Comparison of ENCODE assay signal across 10 cellular contexts in the genomic region with DNA sequence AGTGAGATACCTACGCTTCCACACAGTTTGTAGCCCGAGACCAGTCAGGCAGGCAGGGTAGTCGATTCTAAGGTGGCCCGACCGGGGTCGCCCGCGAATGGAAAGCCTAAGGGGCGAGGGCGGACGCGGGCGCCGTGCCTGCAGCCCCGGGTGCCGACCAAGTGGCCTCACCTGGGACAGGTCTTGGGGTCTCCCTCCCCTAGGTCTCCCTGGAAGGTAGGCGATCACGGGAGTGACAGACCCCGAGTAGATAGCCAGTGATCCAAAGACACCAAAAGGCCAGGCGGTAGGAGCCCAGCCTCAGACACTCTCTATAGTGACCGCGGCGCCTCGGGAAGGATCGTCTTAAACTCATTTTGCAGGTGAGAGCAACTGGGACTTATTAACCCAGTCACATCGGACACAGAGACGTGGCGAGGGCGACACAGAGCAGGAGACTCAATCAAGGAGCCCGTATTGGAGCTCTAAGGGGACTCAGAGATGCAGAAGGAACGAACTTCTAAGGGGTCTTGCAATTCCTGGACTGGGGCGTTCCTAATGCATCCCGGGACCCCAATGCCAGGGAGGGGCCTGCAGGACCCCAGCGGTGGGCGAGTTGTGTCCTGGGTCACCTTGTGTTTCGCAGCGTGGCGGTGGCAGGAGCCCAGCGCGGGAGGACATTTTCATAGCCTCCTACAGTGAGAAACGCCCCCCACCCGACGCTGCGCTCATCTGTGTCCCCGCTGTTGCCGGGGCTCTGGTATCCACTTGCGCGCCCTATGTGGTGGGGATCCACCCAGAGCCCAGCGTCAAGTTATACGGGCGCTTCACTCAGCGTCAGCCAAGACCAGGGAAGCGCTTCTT. TPM values are rescaled to one million over a fixed set of nuclear protein-coding genes. Genes with fewer than 3 reads are reported as not detected.
DNase-seq lines count a peak whose midpoint lies in the region; ATAC-seq and TF ChIP-seq lines count a peak whose summit lies in the region.
"Had no signal": no experiment of that assay in that cellular context is flagged by ENCODE, and none has a peak within 500 bp of the region (broad histone marks: within the 10 kb centered on the region; RNA-seq: fewer than 3 reads in every experiment).

No MANE protein-coding gene starts in this region.

- H3K4me1 Mint-ChIP-seq in activated naive CD4-positive, alpha-beta T cell treated with anti-CD3 and anti-CD28 coated beads for 36 hours (ENCODE audit: low read depth), result peaks cover 30% of the 10 kb centered on the region
- H3K4me1 Mint-ChIP-seq in T-helper 2 cell treated with Interferon-gamma antibody and Interleukin-4, amounts not matched to agents 5 μg/mL and 100 μg/mL, for 36 hours (ENCODE audit: low read depth), result peaks cover 5% of the 10 kb centered on the region
- H3K4me1 Mint-ChIP-seq in type B pancreatic cell (ENCODE audit: unreplicated experiment), result peaks cover 7% of the 10 kb centered on the region
- no peaks in the 10 kb centered on the region for H3K4me1 Mint-ChIP-seq in MCF 10A (ENCODE audit: insufficient read depth, unreplicated experiment)

- H3K27ac ChIP-seq in iPS DF 6.9 (ENCODE audit: low read length), result no peak overlapping the region

- H3K9me3 Mint-ChIP-seq in activated naive CD4-positive, alpha-beta T cell treated with anti-CD3 and anti-CD28 coated beads for 36 hours, result no peaks in the 10 kb centered on the region
- H3K9me3 Mint-ChIP-seq in T-helper 2 cell treated with Interferon-gamma antibody and Interleukin-4, amounts not matched to agents 5 μg/mL and 100 μg/mL, for 36 hours, result no peaks in the 10 kb centered on the region
- H3K9me3 Mint-ChIP-seq in type B pancreatic cell (no peaks in the 10 kb centered on the region), MCF 10A (ENCODE audit: unreplicated experiment) (no peaks in the 10 kb centered on the region)

- ATAC-seq in HG02678 (IDR thresholded peaks at IDR 0.05; ENCODE audit: unreplicated experiment), result no peak

- H3K27ac Mint-ChIP-seq in activated naive CD4-positive, alpha-beta T cell treated with anti-CD3 and anti-CD28 coated beads for 36 hours, result no peak overlapping the region
- no peak overlapping the region for H3K27ac Mint-ChIP-seq in T-helper 2 cell treated with Interferon-gamma antibody and Interleukin-4, amounts not matched to agents 5 μg/mL and 100 μg/mL, for 36 hours
- H3K27ac Mint-ChIP-seq in type B pancreatic cell (no peak overlapping the region), MCF 10A (ENCODE audit: low read depth, unreplicated experiment) (no peak overlapping the region)

- peaks cover 2% of the 10 kb centered on the region for H3K36me3 Mint-ChIP-seq in activated naive CD4-positive, alpha-beta T cell treated with anti-CD3 and anti-CD28 coated beads for 36 hours (ENCODE audit: low read depth)
- H3K36me3 Mint-ChIP-seq in T-helper 2 cell treated with Interferon-gamma antibody and Interleukin-4, amounts not matched to agents 5 μg/mL and 100 μg/mL, for 36 hours (ENCODE audit: low read depth), result no peaks in the 10 kb centered on the region
- H3K36me3 Mint-ChIP-seq in type B pancreatic cell, result peaks cover 4% of the 10 kb centered on the region
- no peaks in the 10 kb centered on the region for H3K36me3 Mint-ChIP-seq in MCF 10A (ENCODE audit: insufficient read depth, unreplicated experiment)

- H3K4me1 ChIP-seq in iPS DF 6.9 (ENCODE audit: control insufficient read depth, insufficient read depth, low read length), result peaks cover 2% of the 10 kb centered on the region; the same call in 1 of the 2 replicates

- H3K27me3 ChIP-seq in iPS DF 6.9 (ENCODE audit: control insufficient read depth, insufficient read depth, low read length), result peaks cover 58% of the 10 kb centered on the region

- CTCF ChIA-PET in activated naive CD4-positive, alpha-beta T cell treated with anti-CD3 and anti-CD28 coated beads for 36 hours (lab: Charles Lee), result interaction anchor here (0.8 to 1.0 kb wide), 3 partner anchors 17 to 113 kb away, joined by 3 read pairs; no protein-coding TSS in a partner anchor
- CTCF ChIA-PET in MCF 10A (lab: Yijun Ruan, JAX), result interaction anchor here (0.7 kb wide), 1 partner anchor 316 kb away, joined by 3 read pairs; no protein-coding TSS in a partner anchor

- TF ChIP-seq CTCF in type B pancreatic cell (conservative IDR thresholded peaks at IDR 0.05) (peak; percentile 74), MCF 10A (IDR thresholded peaks at IDR 0.05; ENCODE audit: unreplicated experiment) (no peak)

- peaks cover 59% of the 10 kb centered on the region for H3K27me3 Mint-ChIP-seq in activated naive CD4-positive, alpha-beta T cell treated with anti-CD3 and anti-CD28 coated beads for 36 hours (ENCODE audit: low read depth)
- H3K27me3 Mint-ChIP-seq in T-helper 2 cell treated with Interferon-gamma antibody and Interleukin-4, amounts not matched to agents 5 μg/mL and 100 μg/mL, for 36 hours (ENCODE audit: low read depth), result peaks cover 71% of the 10 kb centered on the region
- H3K27me3 Mint-ChIP-seq in type B pancreatic cell (peaks cover 92% of the 10 kb centered on the region), MCF 10A (ENCODE audit: insufficient read depth, unreplicated experiment) (peaks cover 34% of the 10 kb centered on the region)

- POLR2A ChIA-PET in MCF 10A (lab: Yijun Ruan, JAX), result no interaction called here

- no CpG with 5 or more reads among the region's 53 CpGs for WGBS in iPS DF 6.9 (ENCODE audit: insufficient coverage, insufficient read length)

- H3K9me3 ChIP-seq in iPS DF 6.9 (ENCODE audit: control insufficient read depth, insufficient read depth, low read length), result no peaks in the 10 kb centered on the region

- H3K4me3 Mint-ChIP-seq in activated naive CD4-positive, alpha-beta T cell treated with anti-CD3 and anti-CD28 coated beads for 36 hours, result no peak overlapping the region
- H3K4me3 Mint-ChIP-seq in T-helper 2 cell treated with Interferon-gamma antibody and Interleukin-4, amounts not matched to agents 5 μg/mL and 100 μg/mL, for 36 hours, result peak overlapping the region; percentile 63
- H3K4me3 Mint-ChIP-seq in type B pancreatic cell, result peak overlapping the region; percentile 52
- no peak overlapping the region for H3K4me3 Mint-ChIP-seq in MCF 10A (ENCODE audit: unreplicated experiment)

- intact Hi-C loops in activated naive CD4-positive, alpha-beta T cell treated with anti-CD3 and anti-CD28 coated beads for 36 hours (cut with micrococcal nuclease), result no loop called here
- intact Hi-C loops in MCF 10A (cut with micrococcal nuclease), result no loop called here

- DNase-seq in activated naive CD4-positive, alpha-beta T cell treated with anti-CD3 and anti-CD28 coated beads, Interleukin-2, amount 50 U/mL, for 16 hours, result peak; percentile 62
- no peak for DNase-seq in activated naive CD4-positive, alpha-beta T cell treated with anti-CD3 and anti-CD28 coated beads for 36 hours
- DNase-seq in T-helper 2 cell treated with Interferon-gamma antibody and Interleukin-4, amounts not matched to agents 5 μg/mL and 100 μg/mL, for 36 hours (ENCODE audit: low spot score), result peak; percentile 43
- no peak for DNase-seq in iPS DF 6.9 (ENCODE audit: low read depth, low spot score)
- DNase-seq in type B pancreatic cell (ENCODE audit: extremely low spot score, unreplicated experiment), result peak; percentile 69
- DNase-seq in MCF 10A (ENCODE audit: unreplicated experiment), result no peak
- no peak for DNase-seq in H4 (ENCODE audit: low spot score)
- DNase-seq: DMS153 had no signal

- no peaks in the 10 kb centered on the region for H3K36me3 ChIP-seq in iPS DF 6.9 (ENCODE audit: control insufficient read depth, insufficient read depth, low read length)

- no TSS peak for BruUV-seq in MCF 10A (replicated peaks; lab: Mats Ljungman, UMichigan)

- peak overlapping the region; percentile 22; the same call in 1 of the 2 replicates for H3K4me3 ChIP-seq in iPS DF 6.9 (ENCODE audit: low read length)

RNA-seq across cellular contexts. Expression of gene VSX1, which starts 2.1 kb away (rescaled TPM):
- total RNA-seq in activated naive CD4-positive, alpha-beta T cell treated with anti-CD3 and anti-CD28 coated beads for 36 hours, result not detected
- total RNA-seq in type B pancreatic cell (ENCODE audit: low replicate concordance) (not detected in 2 replicates), MCF 10A (2022) (not detected in 2 replicates)
- total RNA-seq in H4 (2014; rRNA removed; shearing (Covaris generic)), result not detected in 2 replicates
- total RNA-seq: bronchial epithelial cell had no signal

RNA-seq across cellular contexts. Expression of gene ACSS1, which starts 26.1 kb away (rescaled TPM):
- total RNA-seq in activated naive CD4-positive, alpha-beta T cell treated with anti-CD3 and anti-CD28 coated beads for 36 hours, result 10 to 100 TPM in 1 of 2 experiments, 1 to 10 TPM in 1; 9.4 to 10.1 TPM
- total RNA-seq in type B pancreatic cell (ENCODE audit: low replicate concordance), result 22.2 and 27.5 TPM in 2 replicates
- 0.51 and 0.83 TPM in 2 replicates for total RNA-seq in MCF 10A (2022)
- total RNA-seq in H4 (2014; rRNA removed; shearing (Covaris generic)), result 0.10 and 0.21 TPM in 2 replicates

Comparison
In these comparisons a context has a peak if more than half of its experiments do, and no peak if none do; other contexts are left out.
1. DNase-seq: peak in activated naive CD4-positive, alpha-beta T cell treated with anti-CD3 and anti-CD28 coated beads, Interleukin-2, amount 50 U/mL, for 16 hours (single experiment), T-helper 2 cell treated with Interferon-gamma antibody and Interleukin-4, amounts not matched to agents 5 μg/mL and 100 μg/mL, for 36 hours (single experiment) and type B pancreatic cell (single experiment); none in activated naive CD4-positive, alpha-beta T cell treated with anti-CD3 and anti-CD28 coated beads for 36 hours (single experiment), iPS DF 6.9 (single experiment), MCF 10A (single experiment) and H4 (single experiment).
2. H3K4me3 Mint-ChIP-seq: peak in T-helper 2 cell treated with Interferon-gamma antibody and Interleukin-4, amounts not matched to agents 5 μg/mL and 100 μg/mL, for 36 hours (single experiment) and type B pancreatic cell (single experiment); none in activated naive CD4-positive, alpha-beta T cell treated with anti-CD3 and anti-CD28 coated beads for 36 hours (single experiment) and MCF 10A (single experiment).